1 cellular context compared by ENCODE assay signal in the genomic region with DNA sequence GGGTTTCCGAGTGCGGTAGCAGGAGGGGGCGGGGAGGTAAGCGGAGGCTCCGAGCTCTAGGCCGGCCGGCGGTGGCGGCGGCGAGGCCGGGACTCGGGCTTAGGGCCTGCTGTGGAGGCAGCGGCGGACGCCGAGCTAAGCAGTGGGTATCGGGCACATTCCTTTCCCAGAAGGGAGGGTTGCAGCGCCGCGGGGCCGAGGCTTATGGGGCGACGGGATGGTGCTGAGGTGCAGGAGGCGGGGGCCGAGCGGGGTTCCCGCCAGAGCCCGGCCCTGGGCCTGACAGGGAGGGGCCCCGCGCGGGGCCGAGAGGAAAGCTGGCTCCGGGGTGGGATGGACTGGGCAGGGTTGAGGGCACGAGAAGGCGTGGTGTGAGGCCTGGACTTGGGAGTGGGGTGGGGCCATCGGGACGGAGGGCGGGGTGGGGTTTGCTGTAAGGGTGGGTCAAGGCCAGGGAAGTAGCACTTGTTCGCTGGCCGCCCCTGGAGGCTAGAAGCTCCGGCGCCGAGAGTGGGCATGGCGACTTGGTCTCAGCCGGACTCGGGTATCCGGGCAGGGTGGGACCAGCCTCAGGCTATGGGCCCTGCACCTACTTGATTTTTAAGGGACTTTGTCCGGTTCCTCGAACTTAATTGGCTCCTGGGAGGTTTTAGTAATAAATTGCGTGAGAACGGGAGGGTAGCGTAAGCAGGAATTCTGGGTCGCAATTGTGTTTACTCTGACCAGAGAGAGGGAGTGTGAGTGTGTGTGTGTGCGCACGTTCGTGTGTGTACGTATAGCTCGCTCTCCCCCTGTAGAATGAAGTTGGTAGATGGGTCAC.
TF ChIP-seq lines count a peak whose summit lies in the region.

A gene with protein sequence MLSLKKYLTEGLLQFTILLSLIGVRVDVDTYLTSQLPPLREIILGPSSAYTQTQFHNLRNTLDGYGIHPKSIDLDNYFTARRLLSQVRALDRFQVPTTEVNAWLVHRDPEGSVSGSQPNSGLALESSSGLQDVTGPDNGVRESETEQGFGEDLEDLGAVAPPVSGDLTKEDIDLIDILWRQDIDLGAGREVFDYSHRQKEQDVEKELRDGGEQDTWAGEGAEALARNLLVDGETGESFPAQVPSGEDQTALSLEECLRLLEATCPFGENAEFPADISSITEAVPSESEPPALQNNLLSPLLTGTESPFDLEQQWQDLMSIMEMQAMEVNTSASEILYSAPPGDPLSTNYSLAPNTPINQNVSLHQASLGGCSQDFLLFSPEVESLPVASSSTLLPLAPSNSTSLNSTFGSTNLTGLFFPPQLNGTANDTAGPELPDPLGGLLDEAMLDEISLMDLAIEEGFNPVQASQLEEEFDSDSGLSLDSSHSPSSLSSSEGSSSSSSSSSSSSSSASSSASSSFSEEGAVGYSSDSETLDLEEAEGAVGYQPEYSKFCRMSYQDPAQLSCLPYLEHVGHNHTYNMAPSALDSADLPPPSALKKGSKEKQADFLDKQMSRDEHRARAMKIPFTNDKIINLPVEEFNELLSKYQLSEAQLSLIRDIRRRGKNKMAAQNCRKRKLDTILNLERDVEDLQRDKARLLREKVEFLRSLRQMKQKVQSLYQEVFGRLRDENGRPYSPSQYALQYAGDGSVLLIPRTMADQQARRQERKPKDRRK (plus strand): TSS at position 39 of the 820 bp plus-strand sequence. CDS start 2,760 bp downstream, outside the sequence.

TF ChIP-seq in liver, 16 proteins besides CTCF, POLR2A, EP300 and RAD21 (continued from another document):
- TF ChIP-seq, protein P1, sequence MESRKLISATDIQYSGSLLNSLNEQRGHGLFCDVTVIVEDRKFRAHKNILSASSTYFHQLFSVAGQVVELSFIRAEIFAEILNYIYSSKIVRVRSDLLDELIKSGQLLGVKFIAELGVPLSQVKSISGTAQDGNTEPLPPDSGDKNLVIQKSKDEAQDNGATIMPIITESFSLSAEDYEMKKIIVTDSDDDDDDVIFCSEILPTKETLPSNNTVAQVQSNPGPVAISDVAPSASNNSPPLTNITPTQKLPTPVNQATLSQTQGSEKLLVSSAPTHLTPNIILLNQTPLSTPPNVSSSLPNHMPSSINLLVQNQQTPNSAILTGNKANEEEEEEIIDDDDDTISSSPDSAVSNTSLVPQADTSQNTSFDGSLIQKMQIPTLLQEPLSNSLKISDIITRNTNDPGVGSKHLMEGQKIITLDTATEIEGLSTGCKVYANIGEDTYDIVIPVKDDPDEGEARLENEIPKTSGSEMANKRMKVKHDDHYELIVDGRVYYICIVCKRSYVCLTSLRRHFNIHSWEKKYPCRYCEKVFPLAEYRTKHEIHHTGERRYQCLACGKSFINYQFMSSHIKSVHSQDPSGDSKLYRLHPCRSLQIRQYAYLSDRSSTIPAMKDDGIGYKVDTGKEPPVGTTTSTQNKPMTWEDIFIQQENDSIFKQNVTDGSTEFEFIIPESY (IDR thresholded peaks at IDR 0.05) = no peak
- TF ChIP-seq SP1 (IDR thresholded peaks at IDR 0.05) (no peak), JUND (IDR thresholded peaks at IDR 0.05) (no peak), FOXA1 (IDR thresholded peaks at IDR 0.05) (no peak), RXRA (IDR thresholded peaks at IDR 0.05) (peak; percentile 50 to 68), YY1 (IDR thresholded peaks at IDR 0.05) (no peak)
- TF ChIP-seq, protein P2, sequence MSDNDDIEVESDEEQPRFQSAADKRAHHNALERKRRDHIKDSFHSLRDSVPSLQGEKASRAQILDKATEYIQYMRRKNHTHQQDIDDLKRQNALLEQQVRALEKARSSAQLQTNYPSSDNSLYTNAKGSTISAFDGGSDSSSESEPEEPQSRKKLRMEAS (IDR thresholded peaks at IDR 0.05) = no peak
- TF ChIP-seq, protein P3, sequence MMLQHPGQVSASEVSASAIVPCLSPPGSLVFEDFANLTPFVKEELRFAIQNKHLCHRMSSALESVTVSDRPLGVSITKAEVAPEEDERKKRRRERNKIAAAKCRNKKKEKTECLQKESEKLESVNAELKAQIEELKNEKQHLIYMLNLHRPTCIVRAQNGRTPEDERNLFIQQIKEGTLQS (IDR thresholded peaks at IDR 0.05) = no peak
